Comparison of ENCODE assay signal across 8 cellular contexts in genomic region chr10:133357293-133358151, GRCh38. TPM values are rescaled to one million over a fixed set of nuclear protein-coding genes. Genes with fewer than 3 reads are reported as not detected.
DNase-seq lines count a peak whose midpoint lies in the region; ATAC-seq and TF ChIP-seq lines count a peak whose summit lies in the region.

TSS of gene FUOM (minus strand) at chr10:133358019. CDS start at chr10:133358007, 12 bp downstream.

- no peak for TF ChIP-seq CTCF in LNCaP clone FGC (IDR thresholded peaks at IDR 0.05; ENCODE audit: control insufficient read depth, extremely low read depth, insufficient read depth)

- H3K27ac Mint-ChIP-seq in activated CD4-positive, alpha-beta T cell treated with anti-CD3 and anti-CD28 coated beads, Interleukin-2, amount 10 ng/mL, durations not matched to agents 24 days and 14 days: peak within 1 kb of the TSS; percentile 74

- peaks cover 3% of the 10 kb centered on the region for H3K4me1 ChIP-seq in mesendoderm (ENCODE audit: control insufficient read depth, low read depth, low read length)

- H3K36me3 ChIP-seq in mesendoderm (ENCODE audit: control insufficient read depth, insufficient read depth, low read length): no peaks in the 10 kb centered on the region

- no peak within 1 kb of the TSS for H4K5ac ChIP-seq in mesendoderm (ENCODE audit: low read length)

- peak within 1 kb of the TSS; percentile 85 for H3K4me3 Mint-ChIP-seq in activated CD4-positive, alpha-beta T cell treated with anti-CD3 and anti-CD28 coated beads, Interleukin-2, amount 10 ng/mL, durations not matched to agents 24 days and 14 days

- peak within 1 kb of the TSS; percentile 100 for H3K56ac ChIP-seq in mesendoderm (ENCODE audit: low read length)

- H3K9me3 Mint-ChIP-seq in activated CD4-positive, alpha-beta T cell treated with anti-CD3 and anti-CD28 coated beads, Interleukin-2, amount 10 ng/mL, durations not matched to agents 24 days and 14 days: no peaks in the 10 kb centered on the region

- H3K4me1 Mint-ChIP-seq in activated CD4-positive, alpha-beta T cell treated with anti-CD3 and anti-CD28 coated beads, Interleukin-2, amount 10 ng/mL, durations not matched to agents 24 days and 14 days: peaks cover 2% of the 10 kb centered on the region

- no peak within 1 kb of the TSS for H2BK120ac ChIP-seq in mesendoderm (ENCODE audit: low read depth, low read length)

- peaks cover 6% of the 10 kb centered on the region for H3K36me3 Mint-ChIP-seq in activated CD4-positive, alpha-beta T cell treated with anti-CD3 and anti-CD28 coated beads, Interleukin-2, amount 10 ng/mL, durations not matched to agents 24 days and 14 days (ENCODE audit: low read depth)

- H3K27me3 ChIP-seq in mesendoderm (ENCODE audit: insufficient read depth, low read length, poor library complexity): no peaks in the 10 kb centered on the region

- H3K79me1 ChIP-seq in mesendoderm (ENCODE audit: low read length): peaks cover 6% of the 10 kb centered on the region

- H3K9ac ChIP-seq in mesendoderm (ENCODE audit: low read length): peak within 1 kb of the TSS; percentile 92

- H3K4ac ChIP-seq in mesendoderm (ENCODE audit: low read depth, low read length): peak within 1 kb of the TSS; percentile 83

- no peaks in the 10 kb centered on the region for H3K27me3 Mint-ChIP-seq in activated CD4-positive, alpha-beta T cell treated with anti-CD3 and anti-CD28 coated beads, Interleukin-2, amount 10 ng/mL, durations not matched to agents 24 days and 14 days

- peak within 1 kb of the TSS; percentile 62; the same call in 1 of the 2 replicates for H3K4me3 ChIP-seq in GM08714 (ENCODE audit: low read length)
- peak within 1 kb of the TSS; percentile 66 for H3K4me3 ChIP-seq in LNCaP clone FGC (ENCODE audit: low read depth, low read length)
- H3K4me3 ChIP-seq in mesendoderm (ENCODE audit: low read length): peak within 1 kb of the TSS; percentile 82

- H2AK5ac ChIP-seq in mesendoderm (ENCODE audit: low read length): peak within 1 kb of the TSS; percentile 7

- H3K27ac ChIP-seq in mesendoderm (ENCODE audit: low read depth, low read length): no peak within 1 kb of the TSS

- no peak within 1 kb of the TSS for H3K23ac ChIP-seq in mesendoderm (ENCODE audit: low read length)

- intact Hi-C loops in activated CD4-positive, alpha-beta T cell treated with anti-CD3 and anti-CD28 coated beads, Interleukin-2, amount 10 ng/mL, durations not matched to agents 24 days and 14 days (cut with micrococcal nuclease): loop anchor here (1.0 to 5.0 kb wide), 5 partner anchors 16 to 80 kb away; partner anchors contain the start of genes ADAM8, ECHS1 and MTG1

- peaks cover 6% of the 10 kb centered on the region for H3K79me2 ChIP-seq in mesendoderm (ENCODE audit: control insufficient read depth, insufficient read depth, low read length)

- ATAC-seq in GM21737 (IDR thresholded peaks at IDR 0.05; ENCODE audit: unreplicated experiment): peak; percentile 63

- H4K8ac ChIP-seq in mesendoderm (ENCODE audit: low read depth, low read length): peak within 1 kb of the TSS; percentile 58

- H3K4me2 ChIP-seq in mesendoderm (ENCODE audit: low read length): peak within 1 kb of the TSS; percentile 75

- no CpG with 5 or more reads among the region's 82 CpGs for WGBS in mesendoderm (ENCODE audit: extremely low coverage, insufficient coverage, low lambda C conversion rate)

- no peak within 1 kb of the TSS for H2BK15ac ChIP-seq in mesendoderm (replicated peaks; ENCODE audit: low read depth)

- DNase-seq in LNCaP clone FGC (ENCODE audit: low read depth) (no peak), ecto neural progenitor cell (ENCODE audit: low spot score) (peak; percentile 84), mesendoderm (peak; percentile 96), putamen (ENCODE audit: low spot score) (no peak)
- peak; percentile 91 for DNase-seq in activated CD4-positive, alpha-beta T cell treated with anti-CD3 and anti-CD28 coated beads, Interleukin-2, amount 10 ng/mL, durations not matched to agents 24 days and 14 days
- peak; percentile 54 to 65 for DNase-seq in stimulated activated CD8-positive, alpha-beta memory T cell treated with anti-CD3 and anti-CD28 coated beads, Interleukin-2, amount 100 ng/mL, for 48 hours (ENCODE audit: low read depth in 2 of 2)

- H2BK5ac ChIP-seq in mesendoderm (ENCODE audit: low read length): peak within 1 kb of the TSS; percentile 78

- peak within 1 kb of the TSS; percentile 91 for H3K18ac ChIP-seq in mesendoderm (ENCODE audit: low read length)

RNA-seq across cellular contexts. Expression of gene FUOM, which starts in this region (rescaled TPM):
- total RNA-seq in activated CD4-positive, alpha-beta T cell treated with anti-CD3 and anti-CD28 coated beads, Interleukin-2, amount 10 ng/mL, durations not matched to agents 24 days and 14 days: 43.6 and 46.6 TPM in 2 replicates
- polyA plus RNA-seq in mesendoderm (2013, experiment 1 of 2): 30.0 TPM
- polyA plus RNA-seq in mesendoderm (2013, experiment 2 of 2): 31.2 TPM

Comparison
In these comparisons a context has a peak if more than half of its experiments do, and no peak if none do; other contexts are left out.
1. DNase-seq: peak in activated CD4-positive, alpha-beta T cell treated with anti-CD3 and anti-CD28 coated beads, Interleukin-2, amount 10 ng/mL, durations not matched to agents 24 days and 14 days (single experiment), ecto neural progenitor cell (single experiment), mesendoderm (single experiment) and stimulated activated CD8-positive, alpha-beta memory T cell treated with anti-CD3 and anti-CD28 coated beads, Interleukin-2, amount 100 ng/mL, for 48 hours (2 of 2); none in LNCaP clone FGC (single experiment) and putamen (single experiment).
2. Peak in every context shown above with its lines, with median percentiles within 50 percentile points of each other: H3K4me3 ChIP-seq.